ENCODE assay signal across 32 cellular contexts in genomic region chr22:20213833-20214708, GRCh38. TPM values are rescaled to one million over a fixed set of nuclear protein-coding genes. Genes with fewer than 3 reads are reported as not detected.
DNase-seq lines count a peak whose midpoint lies in the region; ATAC-seq, FAIRE-seq and TF ChIP-seq lines count a peak whose summit lies in the region.
"Had no signal": no experiment of that assay in that cellular context is flagged by ENCODE, and none has a peak within 500 bp of the region (broad histone marks: within the 10 kb centered on the region; RNA-seq: fewer than 3 reads in every experiment).

No MANE protein-coding gene starts in this region.

- H3K4me3 ChIP-seq in tibial artery: no peak overlapping the region
- H3K4me3 ChIP-seq: A549, body of pancreas, gastroesophageal sphincter, mucosa of descending colon, ovary, PC-9, vagina had no signal

- H3K9me3 Mint-ChIP-seq in activated CD8-positive, alpha-beta T cell treated with anti-CD3 and anti-CD28 coated beads, Interleukin-2, amount 10 ng/mL, durations not matched to agents 7 days and 5 days (ENCODE audit: insufficient read depth): no peaks in the 10 kb centered on the region
- H3K9me3 Mint-ChIP-seq in activated CD8-positive, alpha-beta T cell treated with anti-CD3 and anti-CD28 coated beads for 36 hours: no peaks in the 10 kb centered on the region
- H3K9me3 Mint-ChIP-seq: activated naive CD8-positive, alpha-beta T cell treated with anti-CD3 and anti-CD28 coated beads, Interleukin-2, amount 50 U/mL, for 24 hours; nephron; stimulated activated naive CD8-positive, alpha-beta T cell treated with anti-CD3 and anti-CD28 coated beads, Interleukin-15, Interleukin-2, amounts not matched to agents 100 ng/mL and 50 ng/mL, for 24 hours; T-helper 1 cell treated with Interleukin-12 subunit alpha and Interleukin-12 subunit beta and Interleukin-4 antibody, amounts not matched to agents 30 μg/mL and 1 μg/mL, for 36 hours had no signal

- CTCF ChIA-PET in activated CD8-positive, alpha-beta T cell treated with anti-CD3 and anti-CD28 coated beads, Interleukin-2, amount 10 ng/mL, durations not matched to agents 7 days and 5 days (lab: Charles Lee): no interaction called here
- CTCF ChIA-PET in activated CD8-positive, alpha-beta T cell treated with anti-CD3 and anti-CD28 coated beads for 36 hours (lab: Charles Lee): interaction anchor here (0.8 to 1.1 kb wide), 2 partner anchors 21 to 72 kb away, joined by 3 read pairs; no protein-coding TSS in a partner anchor

- peaks cover 4 to 49% (median 35%) of the 10 kb centered on the region in 4 donors for H3K4me1 ChIP-seq in tibial artery
- H3K4me1 ChIP-seq: vagina had no signal

- H3K9me3 ChIP-seq in tibial artery: no peaks in the 10 kb centered on the region
- H3K9me3 ChIP-seq: A549, body of pancreas, gastroesophageal sphincter, mucosa of descending colon, ovary, SK-N-SH, vagina had no signal

- intact Hi-C loops in activated CD8-positive, alpha-beta T cell treated with anti-CD3 and anti-CD28 coated beads for 36 hours (cut with micrococcal nuclease): no loop called here
- intact Hi-C loops in tibial artery (cut with DNase I; ENCODE audit: low total_unique reads): no loop called here

- H3K27ac Mint-ChIP-seq in activated CD8-positive, alpha-beta T cell treated with anti-CD3 and anti-CD28 coated beads, Interleukin-2, amount 10 ng/mL, durations not matched to agents 7 days and 5 days: peak overlapping the region; percentile 63
- H3K27ac Mint-ChIP-seq in activated CD8-positive, alpha-beta T cell treated with anti-CD3 and anti-CD28 coated beads for 36 hours: no peak overlapping the region
- H3K27ac Mint-ChIP-seq: activated naive CD8-positive, alpha-beta T cell treated with anti-CD3 and anti-CD28 coated beads, Interleukin-2, amount 50 U/mL, for 24 hours; nephron; stimulated activated naive CD8-positive, alpha-beta T cell treated with anti-CD3 and anti-CD28 coated beads, Interleukin-15, Interleukin-2, amounts not matched to agents 100 ng/mL and 50 ng/mL, for 24 hours; T-helper 1 cell treated with Interleukin-12 subunit alpha and Interleukin-12 subunit beta and Interleukin-4 antibody, amounts not matched to agents 30 μg/mL and 1 μg/mL, for 36 hours had no signal

- no peaks in the 10 kb centered on the region for H3K36me3 Mint-ChIP-seq in activated CD8-positive, alpha-beta T cell treated with anti-CD3 and anti-CD28 coated beads, Interleukin-2, amount 10 ng/mL, durations not matched to agents 7 days and 5 days (ENCODE audit: low read depth)
- H3K36me3 Mint-ChIP-seq in activated CD8-positive, alpha-beta T cell treated with anti-CD3 and anti-CD28 coated beads for 36 hours (ENCODE audit: low read depth): no peaks in the 10 kb centered on the region

- H3K27me3 ChIP-seq in layer of hippocampus (ENCODE audit: control insufficient read depth, insufficient read depth, low read length): no peaks in the 10 kb centered on the region
- H3K27me3 ChIP-seq in tibial artery: no peaks in the 10 kb centered on the region
- H3K27me3 ChIP-seq: body of pancreas, gastroesophageal sphincter, ovary, vagina had no signal

- POLR2A ChIA-PET in activated CD8-positive, alpha-beta T cell treated with anti-CD3 and anti-CD28 coated beads, Interleukin-2, amount 10 ng/mL, durations not matched to agents 7 days and 5 days (lab: Charles Lee): no interaction called here
- POLR2A ChIA-PET in activated CD8-positive, alpha-beta T cell treated with anti-CD3 and anti-CD28 coated beads for 36 hours (lab: Charles Lee): interaction anchor here (0.9 to 1.3 kb wide), 2 partner anchors 9 to 17 kb away, joined by 3 read pairs; no protein-coding TSS in a partner anchor

- no peaks in the 10 kb centered on the region for H3K27me3 Mint-ChIP-seq in activated CD8-positive, alpha-beta T cell treated with anti-CD3 and anti-CD28 coated beads, Interleukin-2, amount 10 ng/mL, durations not matched to agents 7 days and 5 days (ENCODE audit: low read depth)
- peaks cover under 1% of the 10 kb centered on the region for H3K27me3 Mint-ChIP-seq in activated CD8-positive, alpha-beta T cell treated with anti-CD3 and anti-CD28 coated beads for 36 hours
- H3K27me3 Mint-ChIP-seq: activated naive CD8-positive, alpha-beta T cell treated with anti-CD3 and anti-CD28 coated beads, Interleukin-2, amount 50 U/mL, for 24 hours; stimulated activated naive CD8-positive, alpha-beta T cell treated with anti-CD3 and anti-CD28 coated beads, Interleukin-15, Interleukin-2, amounts not matched to agents 100 ng/mL and 50 ng/mL, for 24 hours had no signal

- no peaks in the 10 kb centered on the region for H3K36me3 ChIP-seq in tibial artery
- H3K36me3 ChIP-seq: gastroesophageal sphincter, ovary, vagina had no signal

- peak overlapping the region; percentile 25 for H3K27ac ChIP-seq in layer of hippocampus (ENCODE audit: low read depth, low read length)
- H3K27ac ChIP-seq in tibial artery: no peak overlapping the region
- H3K27ac ChIP-seq: A549, body of pancreas, gastroesophageal sphincter, ovary, PC-9, vagina had no signal

- H3K4me1 Mint-ChIP-seq in activated CD8-positive, alpha-beta T cell treated with anti-CD3 and anti-CD28 coated beads, Interleukin-2, amount 10 ng/mL, durations not matched to agents 7 days and 5 days (ENCODE audit: low read depth): no peaks in the 10 kb centered on the region
- peaks cover 6% of the 10 kb centered on the region for H3K4me1 Mint-ChIP-seq in activated CD8-positive, alpha-beta T cell treated with anti-CD3 and anti-CD28 coated beads for 36 hours (ENCODE audit: low read depth)
- H3K4me1 Mint-ChIP-seq: activated naive CD8-positive, alpha-beta T cell treated with anti-CD3 and anti-CD28 coated beads, Interleukin-2, amount 50 U/mL, for 24 hours had no signal

- no peak for ATAC-seq in activated CD8-positive, alpha-beta T cell treated with anti-CD3 and anti-CD28 coated beads, Interleukin-2, amount 10 ng/mL, durations not matched to agents 7 days and 5 days
- ATAC-seq in activated CD8-positive, alpha-beta T cell treated with anti-CD3 and anti-CD28 coated beads for 36 hours: no peak
- ATAC-seq in GM21723 (IDR thresholded peaks at IDR 0.05; ENCODE audit: unreplicated experiment): no peak
- ATAC-seq: A549; activated naive CD8-positive, alpha-beta T cell treated with anti-CD3 and anti-CD28 coated beads, Interleukin-2, amount 50 U/mL, for 24 hours; body of pancreas; gastroesophageal sphincter; mucosa of descending colon had no signal

- no peak for DNase-seq in activated CD8-positive, alpha-beta T cell treated with anti-CD3 and anti-CD28 coated beads, Interleukin-2, amount 10 ng/mL, durations not matched to agents 7 days and 5 days
- DNase-seq in activated CD8-positive, alpha-beta T cell treated with anti-CD3 and anti-CD28 coated beads for 36 hours: no peak
- DNase-seq in anterior cingulate cortex (lab: John Stamatoyannopoulos, UW): peak in 33 of 58 donors; percentile 13 to 78 (median 41)
- no peak for DNase-seq in urothelium cell line (ENCODE audit: low spot score)
- DNase-seq in tibial artery: no peak
- DNase-seq in AG20443 (ENCODE audit: low spot score): no peak
- DNase-seq: activated CD4-positive, alpha-beta T cell treated with anti-CD3 and anti-CD28 coated beads, Interleukin-2, amount 50 U/mL, for 4 hours; activated CD8-positive, alpha-beta memory T cell treated with anti-CD3 and anti-CD28 coated beads, Interleukin-2, amount 50 U/mL, for 4 hours; activated naive CD4-positive, alpha-beta T cell; activated naive CD8-positive, alpha-beta T cell treated with anti-CD3 and anti-CD28 coated beads, Interleukin-2, amount 50 U/mL, for 24 hours; AML-193; body of pancreas; cerebellar nuclear complex; DMS153; mammary epithelial cell; mucosa of descending colon; NCI-H146; NCI-H2227 treated with DMSO at 0.1 percent for 48 hours; NCI-H526; NK-92 treated with Interleukin-12 subunit alpha and Interleukin-12 subunit beta, amount 100 ng/mL, for 24 hours; ovary; PC-9; SK-N-SH; small intestine had no signal

- TF ChIP-seq CTCF in activated CD8-positive, alpha-beta T cell treated with anti-CD3 and anti-CD28 coated beads for 36 hours (IDR thresholded peaks at IDR 0.05): no peak
- TF ChIP-seq CTCF in tibial artery (IDR thresholded peaks at IDR 0.05): no peak

- H3K4me3 Mint-ChIP-seq in activated CD8-positive, alpha-beta T cell treated with anti-CD3 and anti-CD28 coated beads, Interleukin-2, amount 10 ng/mL, durations not matched to agents 7 days and 5 days: no peak overlapping the region
- no peak overlapping the region for H3K4me3 Mint-ChIP-seq in activated CD8-positive, alpha-beta T cell treated with anti-CD3 and anti-CD28 coated beads for 36 hours
- H3K4me3 Mint-ChIP-seq: activated naive CD8-positive, alpha-beta T cell treated with anti-CD3 and anti-CD28 coated beads, Interleukin-2, amount 50 U/mL, for 24 hours; nephron; stimulated activated naive CD8-positive, alpha-beta T cell treated with anti-CD3 and anti-CD28 coated beads, Interleukin-15, Interleukin-2, amounts not matched to agents 100 ng/mL and 50 ng/mL, for 24 hours; T-helper 1 cell treated with Interleukin-12 subunit alpha and Interleukin-12 subunit beta and Interleukin-4 antibody, amounts not matched to agents 30 μg/mL and 1 μg/mL, for 36 hours had no signal

- peak; percentile 68 for FAIRE-seq in urothelium cell line (lab: Jason Lieb, UNC)
- FAIRE-seq: A549, small intestine had no signal

RNA-seq across cellular contexts. Expression of gene RTN4R, which starts 54.0 kb away (rescaled TPM):
- total RNA-seq in activated CD8-positive, alpha-beta T cell treated with anti-CD3 and anti-CD28 coated beads, Interleukin-2, amount 10 ng/mL, durations not matched to agents 7 days and 5 days: 1 to 10 TPM; 3.7 to 3.8 TPM
- 1 to 10 TPM; 2.8 to 3.7 TPM for total RNA-seq in activated CD8-positive, alpha-beta T cell treated with anti-CD3 and anti-CD28 coated beads for 36 hours

Comparison
In these comparisons a context has a peak if more than half of its experiments do, and no peak if none do; other contexts are left out.
1. DNase-seq: peak in anterior cingulate cortex (33 of 58); none in activated CD8-positive, alpha-beta T cell treated with anti-CD3 and anti-CD28 coated beads, Interleukin-2, amount 10 ng/mL, durations not matched to agents 7 days and 5 days (single experiment), activated CD8-positive, alpha-beta T cell treated with anti-CD3 and anti-CD28 coated beads for 36 hours (single experiment), urothelium cell line (single experiment), tibial artery (0 of 2) and AG20443 (single experiment).